7 cellular contexts compared by ENCODE assay signal in the genomic region with DNA sequence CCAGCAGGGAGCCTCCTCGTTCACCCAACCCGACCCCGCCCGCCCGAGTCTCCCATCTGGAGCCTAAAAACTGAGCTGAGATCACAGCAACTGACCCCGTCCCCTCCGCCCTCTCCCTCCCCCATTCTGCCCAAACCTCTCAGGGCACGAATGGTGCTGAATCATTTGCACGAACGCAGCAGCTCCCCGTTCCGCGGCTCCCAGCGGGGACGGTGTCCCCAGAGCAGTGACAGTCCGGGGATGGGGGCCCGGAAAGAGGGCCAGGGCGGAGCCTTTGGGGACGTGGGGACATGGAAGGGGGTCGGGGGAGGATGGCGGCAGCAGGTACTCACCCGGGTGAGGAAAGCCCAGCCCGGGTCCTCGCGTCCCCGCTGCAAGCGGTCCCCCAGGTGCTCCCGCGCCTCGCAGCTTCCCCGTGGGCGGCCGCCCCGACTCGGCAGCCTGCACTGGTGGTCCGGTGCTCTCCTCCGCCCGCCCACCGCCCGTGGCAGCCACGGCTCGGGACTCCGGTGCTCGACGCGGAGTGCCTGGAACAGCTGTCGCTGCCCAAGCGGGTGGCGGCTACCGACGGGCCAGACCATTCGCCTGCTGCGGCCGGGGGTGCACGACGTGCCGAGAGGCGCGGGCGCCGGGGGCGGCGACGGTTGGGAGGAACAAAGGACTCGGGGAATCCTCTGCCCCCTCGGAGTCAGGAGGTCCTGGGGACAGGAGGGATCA. TPM values are rescaled to one million over a fixed set of nuclear protein-coding genes. Genes with fewer than 3 reads are reported as not detected.
DNase-seq lines count a peak whose midpoint lies in the region; ATAC-seq and TF ChIP-seq lines count a peak whose summit lies in the region.

A gene with protein sequence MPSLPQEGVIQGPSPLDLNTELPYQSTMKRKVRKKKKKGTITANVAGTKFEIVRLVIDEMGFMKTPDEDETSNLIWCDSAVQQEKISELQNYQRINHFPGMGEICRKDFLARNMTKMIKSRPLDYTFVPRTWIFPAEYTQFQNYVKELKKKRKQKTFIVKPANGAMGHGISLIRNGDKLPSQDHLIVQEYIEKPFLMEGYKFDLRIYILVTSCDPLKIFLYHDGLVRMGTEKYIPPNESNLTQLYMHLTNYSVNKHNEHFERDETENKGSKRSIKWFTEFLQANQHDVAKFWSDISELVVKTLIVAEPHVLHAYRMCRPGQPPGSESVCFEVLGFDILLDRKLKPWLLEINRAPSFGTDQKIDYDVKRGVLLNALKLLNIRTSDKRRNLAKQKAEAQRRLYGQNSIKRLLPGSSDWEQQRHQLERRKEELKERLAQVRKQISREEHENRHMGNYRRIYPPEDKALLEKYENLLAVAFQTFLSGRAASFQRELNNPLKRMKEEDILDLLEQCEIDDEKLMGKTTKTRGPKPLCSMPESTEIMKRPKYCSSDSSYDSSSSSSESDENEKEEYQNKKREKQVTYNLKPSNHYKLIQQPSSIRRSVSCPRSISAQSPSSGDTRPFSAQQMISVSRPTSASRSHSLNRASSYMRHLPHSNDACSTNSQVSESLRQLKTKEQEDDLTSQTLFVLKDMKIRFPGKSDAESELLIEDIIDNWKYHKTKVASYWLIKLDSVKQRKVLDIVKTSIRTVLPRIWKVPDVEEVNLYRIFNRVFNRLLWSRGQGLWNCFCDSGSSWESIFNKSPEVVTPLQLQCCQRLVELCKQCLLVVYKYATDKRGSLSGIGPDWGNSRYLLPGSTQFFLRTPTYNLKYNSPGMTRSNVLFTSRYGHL (minus strand): TSS at position 534 of the 717 bp plus-strand sequence. CDS start 46,921 bp downstream, outside the sequence.

- DNase-seq in NCI-H2029 treated with DMSO at 0.1 percent for 48 hours (lab: John Stamatoyannopoulos, UW) (peak; percentile 92), cardiac fibroblast (ENCODE audit: low read depth in 2 of 2) (no peak), kidney epithelial cell (ENCODE audit: low read depth) (no peak)
- peak; percentile 31 to 56 (median 38) for DNase-seq in stimulated activated CD4-positive, alpha-beta T cell treated with anti-CD3 and anti-CD28 coated beads, Interleukin-12 subunit alpha, Interleukin-12 subunit beta, amount 100 ng/mL, for 48 hours (ENCODE audit: low read depth in 2 of 3, low spot score in 1 of 3)

- peak within 1 kb of the TSS; percentile 83 to 86 for H3K4me3 ChIP-seq in cardiac fibroblast (replicated peaks in 1 of 2; ENCODE audit: low read depth in 2 of 2, low read length in 2 of 2)
- H3K4me3 ChIP-seq in kidney epithelial cell (ENCODE audit: low read depth, low read length), result peak within 1 kb of the TSS; percentile 71

- H3K36me3 ChIP-seq in kidney epithelial cell (ENCODE audit: control insufficient read depth, insufficient read depth, low read length), result no peaks in the 10 kb centered on the region

- ATAC-seq in GM18519 (IDR thresholded peaks at IDR 0.05; ENCODE audit: low FRiP score, unreplicated experiment) (peak; percentile 53), HG02885 (IDR thresholded peaks at IDR 0.05; ENCODE audit: poor library complexity, unreplicated experiment) (peak; percentile 86)

- no peaks in the 10 kb centered on the region for H3K27me3 ChIP-seq in kidney epithelial cell (ENCODE audit: control insufficient read depth, insufficient read depth, low read length)

- TF ChIP-seq CTCF in VCaP (conservative IDR thresholded peaks at IDR 0.05) (no peak), cardiac fibroblast (IDR thresholded peaks at IDR 0.05; ENCODE audit: low read depth, low read length) (no peak), kidney epithelial cell (IDR thresholded peaks at IDR 0.05; ENCODE audit: insufficient read depth, low read length, poor library complexity, severe bottlenecking) (no peak)

- H3K27ac ChIP-seq in VCaP, result peak within 1 kb of the TSS; percentile 83

RNA-seq across cellular contexts. Expression of the gene that starts here (rescaled TPM):
- 2.4 and 4.4 TPM in 2 replicates for total RNA-seq in kidney epithelial cell

Comparison
In these comparisons a context has a peak if more than half of its experiments do, and no peak if none do; other contexts are left out.
1. DNase-seq: peak in NCI-H2029 treated with DMSO at 0.1 percent for 48 hours (single experiment) and stimulated activated CD4-positive, alpha-beta T cell treated with anti-CD3 and anti-CD28 coated beads, Interleukin-12 subunit alpha, Interleukin-12 subunit beta, amount 100 ng/mL, for 48 hours (3 of 3); none in cardiac fibroblast (0 of 2) and kidney epithelial cell (single experiment).